In genomic region chr20:45823949-45824835, GRCh38 we compare ENCODE assay signal across 7 cellular contexts. TPM values are rescaled to one million over a fixed set of nuclear protein-coding genes. Genes with fewer than 3 reads are reported as not detected.
DNase-seq lines count a peak whose midpoint lies in the region; ATAC-seq, FAIRE-seq and TF ChIP-seq lines count a peak whose summit lies in the region.

No MANE protein-coding gene starts in this region.

- H3K4me3 ChIP-seq in adrenal gland (peak overlapping the region in 1 of 4 donors; percentile 2), iPS-15b (ENCODE audit: low read depth, low read length) (peak overlapping the region; percentile 18)

- DNase-seq in GM12892 (ENCODE audit: insufficient read length): peak; percentile 42
- DNase-seq in RPMI8226: peak; percentile 78
- peak; percentile 64 to 78 (median 72) for DNase-seq in adrenal gland
- peak; percentile 31 to 32 for DNase-seq in stimulated activated CD4-positive, alpha-beta T cell treated with anti-CD3 and anti-CD28 coated beads, Interleukin-1b, Interleukin-23, amount 100 ng/mL, for 4 hours (ENCODE audit: low read depth in 2 of 2)
- DNase-seq in hippocampal formation (lab: John Stamatoyannopoulos, UW): no peak

- H3K36me3 ChIP-seq in adrenal gland (replicated peaks in 1 of 2): no peaks in the 10 kb centered on the region
- no peaks in the 10 kb centered on the region for H3K36me3 ChIP-seq in iPS-15b (ENCODE audit: control insufficient read depth, insufficient read depth, low read length)

- FAIRE-seq in GM12892 (lab: Jason Lieb, UNC): no peak

- intact Hi-C loops in adrenal gland (cut with DNase I): loop anchor here in 1 of 2 donors (5.0 kb wide), 1 partner anchor 138 kb away; no protein-coding TSS in a partner anchor

- no peak for TF ChIP-seq POLR2A in GM12892 (IDR thresholded peaks at IDR 0.05; ENCODE audit: low read depth, low read length)
- no peak for TF ChIP-seq POLR2A in adrenal gland (IDR thresholded peaks at IDR 0.05)

- TF ChIP-seq CTCF in adrenal gland (IDR thresholded peaks at IDR 0.05): peak; percentile 28 to 68 (median 57)

- ATAC-seq in HG02588 (IDR thresholded peaks at IDR 0.05; ENCODE audit: unreplicated experiment): no peak

- H3K9me3 ChIP-seq in adrenal gland (replicated peaks in 1 of 3): no peaks in the 10 kb centered on the region
- no peaks in the 10 kb centered on the region for H3K9me3 ChIP-seq in iPS-15b (ENCODE audit: control insufficient read depth, insufficient read depth, low read length)

- no peak overlapping the region for H3K27ac ChIP-seq in adrenal gland

- 15 to 20% (median 19%) methylated on average over 16 to 57 of the region's 57 CpGs for WGBS in adrenal gland, 4 donors

- H3K9ac ChIP-seq in iPS-15b (ENCODE audit: low read depth, low read length): no peak overlapping the region

- H3K27me3 ChIP-seq in adrenal gland (no peaks in the 10 kb centered on the region), iPS-15b (ENCODE audit: control insufficient read depth, insufficient read depth, low read length) (peaks cover 15% of the 10 kb centered on the region)

- H3K4me1 ChIP-seq in adrenal gland (replicated peaks in 1 of 2): peaks cover 9 to 29% of the 10 kb centered on the region in 2 donors
- H3K4me1 ChIP-seq in iPS-15b (ENCODE audit: control insufficient read depth, insufficient read depth, low read length): peaks cover 2% of the 10 kb centered on the region

RNA-seq across cellular contexts. Expression of gene TNNC2, which starts 2.9 kb away (rescaled TPM):
- polyA plus RNA-seq in GM12892 (2012; ENCODE audit: missing spikeins): not detected
- 1 to 10 TPM in 6 of 8 donors, not detected in 2; 1.4 to 8.4 (median 2.5) TPM for total RNA-seq in adrenal gland
- 10 to 100 TPM in 1 of 3 donors, 1 to 10 TPM in 2; 4.3 to 16.9 (median 8.2) TPM for polyA plus RNA-seq in adrenal gland

RNA-seq across cellular contexts. Expression of gene SNX21, which starts 9.4 kb away (rescaled TPM):
- 0.81 TPM for polyA plus RNA-seq in GM12892 (2012; ENCODE audit: missing spikeins)
- 100 to 1,000 TPM in 3 of 8 donors, 10 to 100 TPM in 5; 61.6 to 183 (median 97.8) TPM for total RNA-seq in adrenal gland
- 10 to 100 TPM; 35.1 to 66.3 (median 43.9) TPM for polyA plus RNA-seq in adrenal gland

RNA-seq across cellular contexts. Expression of gene UBE2C, which starts 11.7 kb away (rescaled TPM):
- 61.6 TPM for polyA plus RNA-seq in GM12892 (2012; ENCODE audit: missing spikeins)
- total RNA-seq in adrenal gland: 1 to 10 TPM in 7 of 8 donors, under 1 TPM in 1; 0.79 to 3.6 (median 2.2) TPM
- 1 to 10 TPM; 3.8 to 4.9 (median 4.7) TPM for polyA plus RNA-seq in adrenal gland

RNA-seq across cellular contexts. Expression of gene DNTTIP1, which starts 32.4 kb away (rescaled TPM):
- polyA plus RNA-seq in GM12892 (2012; ENCODE audit: missing spikeins): 18.0 TPM
- total RNA-seq in adrenal gland: 10 to 100 TPM; 24.2 to 31.4 (median 27.8) TPM
- polyA plus RNA-seq in adrenal gland: 10 to 100 TPM; 34.5 to 49.4 (median 38.4) TPM

RNA-seq across cellular contexts. Expression of gene WFDC3, which starts 32.5 kb away (rescaled TPM):
- not detected for polyA plus RNA-seq in GM12892 (2012; ENCODE audit: missing spikeins)
- total RNA-seq in adrenal gland: 1 to 10 TPM in 2 of 8 donors, not detected in 6; 1.8 to 1.9 TPM
- 1 to 10 TPM in 2 of 3 donors, not detected in 1; 1.3 to 3.1 TPM for polyA plus RNA-seq in adrenal gland

Comparison
In these comparisons a context has a peak if more than half of its experiments do, and no peak if none do; other contexts are left out.
1. DNase-seq: peak in GM12892 (single experiment), RPMI8226 (single experiment), adrenal gland (7 of 7) and stimulated activated CD4-positive, alpha-beta T cell treated with anti-CD3 and anti-CD28 coated beads, Interleukin-1b, Interleukin-23, amount 100 ng/mL, for 4 hours (2 of 2); none in hippocampal formation (0 of 2).